Comparison of ENCODE assay signal across 14 cellular contexts in genomic region chr4:151442002-151442401, GRCh38. TPM values are rescaled to one million over a fixed set of nuclear protein-coding genes. Genes with fewer than 3 reads are reported as not detected.
"Had no signal": no experiment of that assay in that cellular context is flagged by ENCODE, and none has a peak within 500 bp of the region (broad histone marks: within the 10 kb centered on the region; RNA-seq: fewer than 3 reads in every experiment).

No MANE protein-coding gene starts in this region.

- H3K9me3 ChIP-seq: colonic mucosa, neutrophil, right lobe of liver, tibial nerve, upper lobe of right lung had no signal

- H3K27ac ChIP-seq: colonic mucosa, neutrophil, right lobe of liver, tibial nerve, upper lobe of right lung had no signal

- H3K36me3 ChIP-seq: colonic mucosa, neutrophil, right lobe of liver, tibial nerve, upper lobe of right lung had no signal

- ATAC-seq: left colon; naive thymus-derived CD4-positive, alpha-beta T cell; right lobe of liver; stimulated activated memory B cell treated with anti-CD40 and anti-IgM and Interleukin-4, amounts not matched to agents 10 μg/mL and 1 μg/mL and 100 μg/mL, for 72 hours; upper lobe of right lung had no signal

- FAIRE-seq: frontal cortex had no signal

- H3K4me1 ChIP-seq: colonic mucosa, right lobe of liver, tibial nerve, upper lobe of right lung had no signal

- H3K4me3 ChIP-seq: colonic mucosa, right lobe of liver, tibial nerve, upper lobe of right lung had no signal

- DNase-seq: cerebellar nuclear complex; colonic mucosa; dermis blood vessel endothelial cell; erythroblast; left colon; naive thymus-derived CD4-positive, alpha-beta T cell; nephron progenitor cell; right lobe of liver; stimulated activated CD4-positive, alpha-beta T cell treated with anti-CD3 and anti-CD28 coated beads, Interleukin-4, amount 100 ng/mL, for 1 hour; upper lobe of right lung had no signal

- H3K27me3 ChIP-seq: colonic mucosa, neutrophil, right lobe of liver, tibial nerve, upper lobe of right lung had no signal

RNA-seq across cellular contexts. Expression of gene FHIP1A, which starts 33.0 kb away (rescaled TPM):
- polyA plus RNA-seq: naive thymus-derived CD4-positive, alpha-beta T cell had no signal
